In the genomic region with DNA sequence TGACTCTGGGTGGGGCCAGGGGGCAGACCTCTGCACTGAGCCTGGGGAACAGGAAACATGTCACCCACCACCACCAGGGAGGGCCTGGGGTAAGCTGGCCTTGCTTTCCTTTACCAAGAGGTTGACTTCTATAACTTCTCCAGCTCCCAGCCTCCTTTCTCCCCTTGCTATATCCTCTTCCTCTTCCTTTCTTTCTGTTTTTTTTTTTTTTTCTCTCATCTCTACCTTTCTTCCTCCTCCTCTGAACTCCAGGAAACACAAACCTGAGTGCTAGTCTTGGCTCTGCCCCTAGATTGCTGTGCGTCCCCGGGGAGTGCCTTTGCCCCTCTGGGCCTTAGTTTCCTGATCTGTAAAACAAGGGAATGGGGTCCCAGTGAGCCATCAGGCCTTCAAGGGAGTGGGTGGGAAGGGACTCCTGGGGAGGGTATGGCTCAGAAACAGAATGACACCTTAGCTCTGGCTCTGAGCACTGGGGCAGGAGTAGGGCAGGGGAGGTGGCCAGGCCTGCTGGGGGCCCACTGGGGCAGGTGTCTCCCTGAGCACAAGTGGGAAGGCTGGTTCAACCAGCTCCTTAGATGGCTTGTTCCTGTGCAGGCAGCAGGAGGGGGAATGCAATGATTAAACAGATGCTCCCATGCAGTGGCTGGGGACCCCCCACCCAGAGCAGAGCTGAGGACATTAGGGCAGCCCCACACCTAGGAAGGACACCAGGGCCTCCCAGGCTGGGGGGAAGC, we compare ENCODE assay signal across 10 cellular contexts. TPM values are rescaled to one million over a fixed set of nuclear protein-coding genes. Genes with fewer than 3 reads are reported as not detected.
DNase-seq lines count a peak whose midpoint lies in the region; ATAC-seq and TF ChIP-seq lines count a peak whose summit lies in the region.
"Had no signal": no experiment of that assay in that cellular context is flagged by ENCODE, and none has a peak within 500 bp of the region (broad histone marks: within the 10 kb centered on the region; RNA-seq: fewer than 3 reads in every experiment).

No MANE protein-coding gene starts in this region.

- no peaks in the 10 kb centered on the region for H3K27me3 ChIP-seq in transverse colon
- H3K27me3 ChIP-seq: testis had no signal

- TF ChIP-seq CTCF in transverse colon (IDR thresholded peaks at IDR 0.05): no peak

- H3K4me3 Mint-ChIP-seq in activated naive CD8-positive, alpha-beta T cell: peak overlapping the region; percentile 15
- no peak overlapping the region for H3K4me3 Mint-ChIP-seq in activated naive CD8-positive, alpha-beta T cell treated with anti-CD3 and anti-CD28 coated beads for 36 hours
- H3K4me3 Mint-ChIP-seq: CD8-positive, alpha-beta T cell had no signal

- H3K36me3 ChIP-seq in mesodermal cell (ENCODE audit: control insufficient read depth, insufficient read depth, low read length) (peaks cover 60% of the 10 kb centered on the region), transverse colon (peaks cover 0 to 1% (median 0%) of the 10 kb centered on the region in 4 donors)

- in situ Hi-C loops in T47D (cut with HindIII; ENCODE audit: low pct_unique_long_range_greater_than_20kb, low sequenced_read_pairs): no loop called here
- in situ Hi-C loops in transverse colon (cut with MboI; ENCODE audit: low pct_ligation_motif_present in 1 of 4, low pct_unique_long_range_greater_than_20kb in 1 of 4, low sequenced_read_pairs in 3 of 4): no loop called here

- H3K27ac ChIP-seq in mesodermal cell (ENCODE audit: low read depth, low read length, severe bottlenecking) (no peak overlapping the region), transverse colon (peak overlapping the region; percentile 49 to 96 (median 64))
- H3K27ac ChIP-seq: testis had no signal

- TF ChIP-seq EP300 in transverse colon (IDR thresholded peaks at IDR 0.05; ENCODE audit: low read depth): no peak

- no peak for ATAC-seq in HG02852 (IDR thresholded peaks at IDR 0.05; ENCODE audit: unreplicated experiment)
- ATAC-seq: CD8-positive, alpha-beta T cell had no signal

- H3K9me3 Mint-ChIP-seq in activated naive CD8-positive, alpha-beta T cell (ENCODE audit: low read depth): no peaks in the 10 kb centered on the region
- no peaks in the 10 kb centered on the region for H3K9me3 Mint-ChIP-seq in activated naive CD8-positive, alpha-beta T cell treated with anti-CD3 and anti-CD28 coated beads for 36 hours
- H3K9me3 Mint-ChIP-seq: CD8-positive, alpha-beta T cell had no signal

- no peak for DNase-seq in activated naive CD8-positive, alpha-beta T cell treated with anti-CD3 and anti-CD28 coated beads for 36 hours
- DNase-seq in T47D (ENCODE audit: low read depth in 1 of 2, low spot score in 1 of 2) (peak; percentile 48 to 66), transverse colon (no peak), RKO (ENCODE audit: low spot score) (no peak), NCI-H2081 (lab: John Stamatoyannopoulos, UW) (no peak)
- DNase-seq: CD8-positive, alpha-beta T cell had no signal

- peak overlapping the region; percentile 24 for H3K4me3 ChIP-seq in mesodermal cell (ENCODE audit: extremely low read depth, insufficient read depth, low read length, poor library complexity, severe bottlenecking)
- peak overlapping the region in 3 of 4 donors; percentile 2 to 90 (median 11) for H3K4me3 ChIP-seq in transverse colon
- H3K4me3 ChIP-seq: testis had no signal

- no peak overlapping the region for H3K27ac Mint-ChIP-seq in activated naive CD8-positive, alpha-beta T cell
- H3K27ac Mint-ChIP-seq in activated naive CD8-positive, alpha-beta T cell treated with anti-CD3 and anti-CD28 coated beads for 36 hours: no peak overlapping the region

- TF ChIP-seq POLR2A in transverse colon (IDR thresholded peaks at IDR 0.05): no peak

- no peaks in the 10 kb centered on the region for H3K27me3 Mint-ChIP-seq in activated naive CD8-positive, alpha-beta T cell
- no peaks in the 10 kb centered on the region for H3K27me3 Mint-ChIP-seq in activated naive CD8-positive, alpha-beta T cell treated with anti-CD3 and anti-CD28 coated beads for 36 hours

- no peaks in the 10 kb centered on the region for H3K9me3 ChIP-seq in mesodermal cell (ENCODE audit: control insufficient read depth, low read length)
- no peaks in the 10 kb centered on the region for H3K9me3 ChIP-seq in transverse colon
- H3K9me3 ChIP-seq: testis had no signal

- H3K4me1 ChIP-seq in mesodermal cell (ENCODE audit: control insufficient read depth, insufficient read depth, low read length, poor library complexity, severe bottlenecking): peaks cover 42% of the 10 kb centered on the region
- peaks cover 52 to 69% (median 58%) of the 10 kb centered on the region in 4 donors for H3K4me1 ChIP-seq in transverse colon

- H3K4me1 Mint-ChIP-seq in activated naive CD8-positive, alpha-beta T cell (ENCODE audit: low read depth): peaks cover 17% of the 10 kb centered on the region
- peaks cover 20% of the 10 kb centered on the region for H3K4me1 Mint-ChIP-seq in activated naive CD8-positive, alpha-beta T cell treated with anti-CD3 and anti-CD28 coated beads for 36 hours

- intact Hi-C loops in transverse colon (cut with DNase I; ENCODE audit: low total_unique reads): no loop called here

- 100% methylated on average over 1 of the region's 2 CpGs for WGBS in mesodermal cell (ENCODE audit: insufficient coverage in 2 of 2), 2 experiments
- 25% methylated on average over 2 of the region's 2 CpGs; no CpG with 5 or more reads in 1 of the 2 donors for WGBS in transverse colon (ENCODE audit: low coverage in 1 of 2), 2 donors

- no peaks in the 10 kb centered on the region for H3K36me3 Mint-ChIP-seq in activated naive CD8-positive, alpha-beta T cell
- no peaks in the 10 kb centered on the region for H3K36me3 Mint-ChIP-seq in activated naive CD8-positive, alpha-beta T cell treated with anti-CD3 and anti-CD28 coated beads for 36 hours
- H3K36me3 Mint-ChIP-seq: CD8-positive, alpha-beta T cell had no signal

RNA-seq across cellular contexts. Expression of gene SNX33, which starts 4.3 kb away (rescaled TPM):
- 1 to 10 TPM; 2.6 to 3.3 TPM for total RNA-seq in activated naive CD8-positive, alpha-beta T cell treated with anti-CD3 and anti-CD28 coated beads for 36 hours
- polyA plus RNA-seq in mesodermal cell (2013, experiment 1 of 2): 18.2 TPM
- polyA plus RNA-seq in mesodermal cell (2013, experiment 2 of 2): 15.0 TPM
- 10 to 100 TPM; 26.5 to 52.0 (median 36.5) TPM for total RNA-seq in transverse colon

RNA-seq across cellular contexts. Expression of gene IMP3, which starts 12.0 kb away (rescaled TPM):
- total RNA-seq in activated naive CD8-positive, alpha-beta T cell treated with anti-CD3 and anti-CD28 coated beads for 36 hours: 100 to 1,000 TPM; 132 to 134 TPM
- 26.5 TPM for polyA plus RNA-seq in mesodermal cell (2013, experiment 1 of 2)
- polyA plus RNA-seq in mesodermal cell (2013, experiment 2 of 2): 24.9 TPM
- 100 to 1,000 TPM in 2 of 4 donors, 10 to 100 TPM in 2; 37.2 to 131 (median 108) TPM for total RNA-seq in transverse colon

RNA-seq across cellular contexts. Expression of gene SNUPN, which starts 26.5 kb away (rescaled TPM):
- 10 to 100 TPM; 34.1 to 34.8 TPM for total RNA-seq in activated naive CD8-positive, alpha-beta T cell treated with anti-CD3 and anti-CD28 coated beads for 36 hours
- 16.4 TPM for polyA plus RNA-seq in mesodermal cell (2013, experiment 1 of 2)
- polyA plus RNA-seq in mesodermal cell (2013, experiment 2 of 2): 16.7 TPM
- 10 to 100 TPM in 3 of 4 donors, 1 to 10 TPM in 1; 9.4 to 29.5 (median 23.2) TPM for total RNA-seq in transverse colon

Comparison
In these comparisons a context has a peak if more than half of its experiments do, and no peak if none do; other contexts are left out.
1. DNase-seq: peak in T47D (2 of 2); none in activated naive CD8-positive, alpha-beta T cell treated with anti-CD3 and anti-CD28 coated beads for 36 hours (single experiment), transverse colon (single experiment), RKO (single experiment) and NCI-H2081 (0 of 2).
2. RNA of gene SNX33, which starts 4.3 kb away (total RNA-seq): 26.5 to 52.0 TPM in transverse colon; 2.6 to 3.3 TPM in activated naive CD8-positive, alpha-beta T cell treated with anti-CD3 and anti-CD28 coated beads for 36 hours; every median in the first group is over 4 times any median in the second.